In genomic region chr4:113468165-113469022, GRCh38 we compare ENCODE assay signal across 7 cellular contexts.
DNase-seq lines count a peak whose midpoint lies in the region; ATAC-seq, FAIRE-seq and TF ChIP-seq lines count a peak whose summit lies in the region.

No MANE protein-coding gene starts in this region.

- no peak overlapping the region for H3K14ac ChIP-seq in mesenchymal stem cell (ENCODE audit: low read length in 2 of 2)

- H3K4me3 ChIP-seq in mesenchymal stem cell (ENCODE audit: insufficient read depth in 1 of 2, low read depth in 1 of 2, low read length in 2 of 2): peak overlapping the region in 1 of 2 experiments; percentile 34
- H3K4me3 ChIP-seq in suprapubic skin: peak overlapping the region; percentile 11

- peaks cover 11% of the 10 kb centered on the region for H3K79me1 ChIP-seq in mesenchymal stem cell (replicated peaks; ENCODE audit: low read length, poor library complexity, severe bottlenecking)

- peak; percentile 93 for FAIRE-seq in endometrium (lab: Jason Lieb, UNC)
- no peak for FAIRE-seq in GM12891 (lab: Jason Lieb, UNC)

- H3K9ac ChIP-seq in mesenchymal stem cell (ENCODE audit: low read length): peak overlapping the region; percentile 96

- WGBS in mesenchymal stem cell: 3% methylated on average over 7 of the region's 8 CpGs
- WGBS in suprapubic skin: 31% methylated on average over 8 of the region's 8 CpGs

- H4K91ac ChIP-seq in mesenchymal stem cell (ENCODE audit: low read length): no peak overlapping the region

- H3K27ac ChIP-seq in mesenchymal stem cell (ENCODE audit: low read length, poor library complexity, severe bottlenecking) (peak overlapping the region; percentile 88), suprapubic skin (peak overlapping the region; percentile 89)

- TF ChIP-seq CTCF in suprapubic skin (IDR thresholded peaks at IDR 0.05): no peak

- H3K9me3 ChIP-seq in mesenchymal stem cell (ENCODE audit: control insufficient read depth, low read length) (no peaks in the 10 kb centered on the region), suprapubic skin (no peaks in the 10 kb centered on the region)

- in situ Hi-C loops in SK-MEL-5 (cut with HindIII; ENCODE audit: low pct_unique_long_range_greater_than_20kb, low sequenced_read_pairs): no loop called here

- no peaks in the 10 kb centered on the region for H3K4me1 ChIP-seq in mesenchymal stem cell (ENCODE audit: control insufficient read depth, insufficient read depth, low read depth, low read length)
- peaks cover 27% of the 10 kb centered on the region for H3K4me1 ChIP-seq in suprapubic skin

- POLR2A ChIA-PET in HEK293T (lab: Yijun Ruan, JAX): interaction anchor here (0.9 kb wide), 1 partner anchor 73 kb away, joined by 3 read pairs; no protein-coding TSS in a partner anchor

- peak overlapping the region in 1 of 2 experiments; percentile 94 for H2BK12ac ChIP-seq in mesenchymal stem cell (ENCODE audit: low read length in 2 of 2)

- H2BK120ac ChIP-seq in mesenchymal stem cell (ENCODE audit: low read depth, low read length): no peak overlapping the region

- ATAC-seq in GM19035 (IDR thresholded peaks at IDR 0.05; ENCODE audit: unreplicated experiment): no peak

- H3K4me2 ChIP-seq in mesenchymal stem cell (ENCODE audit: low read length, poor library complexity, severe bottlenecking): peak overlapping the region; percentile 1

- H2AFZ ChIP-seq in mesenchymal stem cell (ENCODE audit: low read depth, low read length): no peak overlapping the region

- peak overlapping the region; percentile 42 to 77 for H3K18ac ChIP-seq in mesenchymal stem cell (ENCODE audit: low read depth in 1 of 2, low read length in 2 of 2)

- H2AK5ac ChIP-seq in mesenchymal stem cell (ENCODE audit: low read length, severe bottlenecking): peak overlapping the region; percentile 63

- TF ChIP-seq POLR2A in suprapubic skin (IDR thresholded peaks at IDR 0.05) (no peak), GM12891 (IDR thresholded peaks at IDR 0.05; ENCODE audit: low read depth, low read length) (no peak)

- CTCF ChIA-PET in HEK293T (lab: Yijun Ruan, JAX): no interaction called here

- H3K27me3 ChIP-seq in mesenchymal stem cell (ENCODE audit: control insufficient read depth in 1 of 2, insufficient read depth in 1 of 2, low read length in 2 of 2) (no peaks in the 10 kb centered on the region), suprapubic skin (no peaks in the 10 kb centered on the region)

- no peak overlapping the region for H2BK5ac ChIP-seq in mesenchymal stem cell (ENCODE audit: low read depth, low read length, poor library complexity, severe bottlenecking)

- DNase-seq in HEK293T (ENCODE audit: extremely low spot score): peak; percentile 7
- DNase-seq in SK-MEL-5 (ENCODE audit: low read depth, low spot score): peak; percentile 97
- DNase-seq in mesenchymal stem cell: peak; percentile 100
- peak in 1 of 2 donors; percentile 91 for DNase-seq in suprapubic skin (ENCODE audit: low spot score in 2 of 2)
- no peak for DNase-seq in GM12891 (ENCODE audit: insufficient read length, low spot score)

- H3K4ac ChIP-seq in mesenchymal stem cell (ENCODE audit: low read depth in 1 of 2, low read length in 2 of 2): no peak overlapping the region

- H3K23ac ChIP-seq in mesenchymal stem cell (ENCODE audit: low read length in 2 of 2): no peak overlapping the region

- H2BK15ac ChIP-seq in mesenchymal stem cell (ENCODE audit: low read depth, poor library complexity, severe bottlenecking): peak overlapping the region; percentile 16

- H4K8ac ChIP-seq in mesenchymal stem cell (ENCODE audit: low read length): peak overlapping the region; percentile 47

- H3K36me3 ChIP-seq in mesenchymal stem cell (ENCODE audit: control insufficient read depth in 1 of 2, insufficient read depth in 2 of 2, low read depth in 1 of 2, low read length in 2 of 2) (peaks cover 2 to 38% of the 10 kb centered on the region in 2 experiments), suprapubic skin (peaks cover 11% of the 10 kb centered on the region)

- peak; percentile 10 for TF ChIP-seq EP300 in suprapubic skin (IDR thresholded peaks at IDR 0.05)

TF ChIP-seq in HEK293T, 16 proteins besides CTCF, POLR2A, EP300 and RAD21:
- TF ChIP-seq FOXA1 (IDR thresholded peaks at IDR 0.05) (no peak), HDGF (IDR thresholded peaks at IDR 0.05; ENCODE audit: borderline replicate concordance) (no peak), TARDBP (IDR thresholded peaks at IDR 0.05) (no peak), FOXK2 (IDR thresholded peaks at IDR 0.05) (no peak), ELF4 (IDR thresholded peaks at IDR 0.05) (no peak), ARNT (IDR thresholded peaks at IDR 0.05) (no peak), L3MBTL2 (conservative IDR thresholded peaks at IDR 0.05) (no peak), SP1 (IDR thresholded peaks at IDR 0.05) (no peak), ZNF384 (IDR thresholded peaks at IDR 0.05) (no peak)

TF ChIP-seq in GM12891, 5 proteins besides CTCF, POLR2A, EP300 and RAD21:
- TF ChIP-seq POU2F2 (IDR thresholded peaks at IDR 0.05; ENCODE audit: low read depth, low read length) (no peak), POLR2AphosphoS5 (IDR thresholded peaks at IDR 0.05; ENCODE audit: low read depth, low read length) (no peak), PAX5 (IDR thresholded peaks at IDR 0.05; ENCODE audit: insufficient read depth, low read length, severe bottlenecking) (no peak), SPI1 (IDR thresholded peaks at IDR 0.05; ENCODE audit: low read depth, low read length) (no peak), TAF1 (IDR thresholded peaks at IDR 0.05; ENCODE audit: low read depth, low read length) (no peak)
